In genomic region chr11:12403122-12403994, GRCh38 we compare ENCODE assay signal across 1 cellular context.
TF ChIP-seq lines count a peak whose summit lies in the region.

No MANE protein-coding gene starts in this region.

TF ChIP-seq in liver, 16 proteins besides CTCF, POLR2A, EP300 and RAD21 (continued from another document):
- TF ChIP-seq RXRA (IDR thresholded peaks at IDR 0.05) (peak; percentile 44 to 57), YY1 (IDR thresholded peaks at IDR 0.05) (peak; percentile 19), JUND (IDR thresholded peaks at IDR 0.05) (peak in 1 of 2 donors; percentile 16), SP1 (IDR thresholded peaks at IDR 0.05) (peak; percentile 60), FOXA2 (IDR thresholded peaks at IDR 0.05) (peak; percentile 81)
TF ChIP-seq in liver: peak in this region for 7.
